Comparison of ENCODE assay signal across 1 cellular context in the genomic region with DNA sequence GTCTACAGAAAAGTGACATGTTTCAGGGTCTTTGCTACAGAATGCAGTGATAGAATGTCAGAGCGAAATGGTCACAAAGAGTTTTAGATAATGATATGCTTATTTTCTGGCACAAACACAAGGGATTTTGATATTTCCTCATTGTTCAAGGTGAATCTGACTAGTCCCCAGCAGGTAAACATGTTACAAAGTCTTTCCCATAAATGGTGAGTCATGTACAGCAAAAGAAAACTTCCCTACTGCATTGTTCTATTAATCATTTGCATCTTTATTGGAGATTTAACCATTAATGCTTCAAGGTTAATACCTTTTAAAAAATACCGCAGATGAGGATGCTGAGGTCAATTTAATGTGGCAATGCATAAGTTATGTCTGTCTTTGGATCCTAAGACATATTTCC.
TF ChIP-seq lines count a peak whose summit lies in the region.

No MANE protein-coding gene starts in this region.

TF ChIP-seq in endothelial cell of umbilical vein, 7 proteins besides CTCF, POLR2A, EP300 and RAD21:
- TF ChIP-seq EZH2 (IDR thresholded peaks at IDR 0.05; ENCODE audit: borderline replicate concordance, low read depth, low read length, severe bottlenecking) (no peak), JUN (IDR thresholded peaks at IDR 0.05; ENCODE audit: borderline replicate concordance, insufficient read depth, insufficient read length, low read depth) (peak; percentile 13), POLR2AphosphoS5 (IDR thresholded peaks at IDR 0.05; ENCODE audit: insufficient read depth, low read depth, low read length) (no peak), FOS (IDR thresholded peaks at IDR 0.05; ENCODE audit: borderline replicate concordance, insufficient read depth, low read length) (no peak), GATA2 (IDR thresholded peaks at IDR 0.05; ENCODE audit: insufficient read depth, insufficient read length, low read depth, low read length) (no peak), MYC (IDR thresholded peaks at IDR 0.05; ENCODE audit: low read depth, low read length) (no peak)
- TF ChIP-seq, protein P1, sequence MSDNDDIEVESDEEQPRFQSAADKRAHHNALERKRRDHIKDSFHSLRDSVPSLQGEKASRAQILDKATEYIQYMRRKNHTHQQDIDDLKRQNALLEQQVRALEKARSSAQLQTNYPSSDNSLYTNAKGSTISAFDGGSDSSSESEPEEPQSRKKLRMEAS (IDR thresholded peaks at IDR 0.05; ENCODE audit: insufficient read depth, insufficient read length) = no peak
